In the genomic region with DNA sequence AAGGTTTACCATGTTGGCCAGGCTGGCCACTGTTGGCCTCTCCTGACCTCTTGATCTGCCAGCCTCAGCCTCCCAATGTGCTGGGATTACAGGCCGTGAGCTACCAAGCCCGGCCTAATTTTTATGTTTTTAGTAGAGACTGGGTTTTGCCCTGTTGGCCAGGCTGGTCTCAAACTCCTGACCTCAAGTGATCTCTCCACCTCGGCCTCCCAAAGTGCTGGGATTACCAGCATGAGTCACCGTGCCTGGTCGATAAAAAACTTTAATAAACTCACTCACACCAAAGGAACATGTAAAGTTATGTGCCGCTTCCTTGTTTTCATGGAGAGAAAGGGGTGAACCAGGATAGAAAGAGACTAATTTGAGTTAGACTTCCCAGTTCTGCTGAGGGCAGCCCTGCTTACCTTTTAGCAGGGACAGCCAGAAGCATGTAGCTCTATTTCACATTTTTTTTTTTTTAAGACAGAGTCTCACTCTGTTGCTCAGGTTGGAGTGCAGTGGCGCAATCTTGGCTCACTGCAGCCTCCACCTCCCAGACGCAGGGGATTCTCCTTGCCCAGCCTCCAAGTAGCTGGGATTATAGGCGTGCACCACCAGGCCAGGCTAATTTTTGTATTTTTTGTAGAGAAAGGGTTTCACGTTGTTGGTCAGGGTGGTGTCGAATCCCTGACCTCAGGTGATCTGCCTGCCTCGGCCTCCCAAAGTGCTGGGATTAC, we compare ENCODE assay signal across 1 cellular context.
TF ChIP-seq lines count a peak whose summit lies in the region.

No MANE protein-coding gene starts in this region.

TF ChIP-seq in endothelial cell of umbilical vein, 7 proteins besides CTCF, POLR2A, EP300 and RAD21:
- no peak for TF ChIP-seq EZH2 (IDR thresholded peaks at IDR 0.05; ENCODE audit: borderline replicate concordance, low read depth, low read length, severe bottlenecking)
- TF ChIP-seq JUN (IDR thresholded peaks at IDR 0.05; ENCODE audit: borderline replicate concordance, insufficient read depth, insufficient read length, low read depth), result no peak
- no peak for TF ChIP-seq POLR2AphosphoS5 (IDR thresholded peaks at IDR 0.05; ENCODE audit: insufficient read depth, low read depth, low read length)
- no peak for TF ChIP-seq GATA2 (IDR thresholded peaks at IDR 0.05; ENCODE audit: insufficient read depth, insufficient read length, low read depth, low read length)
- TF ChIP-seq, protein P1, sequence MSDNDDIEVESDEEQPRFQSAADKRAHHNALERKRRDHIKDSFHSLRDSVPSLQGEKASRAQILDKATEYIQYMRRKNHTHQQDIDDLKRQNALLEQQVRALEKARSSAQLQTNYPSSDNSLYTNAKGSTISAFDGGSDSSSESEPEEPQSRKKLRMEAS (IDR thresholded peaks at IDR 0.05; ENCODE audit: insufficient read depth, insufficient read length), result no peak
- TF ChIP-seq FOS (IDR thresholded peaks at IDR 0.05; ENCODE audit: borderline replicate concordance, insufficient read depth, low read length), result no peak
- no peak for TF ChIP-seq MYC (IDR thresholded peaks at IDR 0.05; ENCODE audit: low read depth, low read length)
